Comparison of ENCODE assay signal across 23 cellular contexts in the genomic region with DNA sequence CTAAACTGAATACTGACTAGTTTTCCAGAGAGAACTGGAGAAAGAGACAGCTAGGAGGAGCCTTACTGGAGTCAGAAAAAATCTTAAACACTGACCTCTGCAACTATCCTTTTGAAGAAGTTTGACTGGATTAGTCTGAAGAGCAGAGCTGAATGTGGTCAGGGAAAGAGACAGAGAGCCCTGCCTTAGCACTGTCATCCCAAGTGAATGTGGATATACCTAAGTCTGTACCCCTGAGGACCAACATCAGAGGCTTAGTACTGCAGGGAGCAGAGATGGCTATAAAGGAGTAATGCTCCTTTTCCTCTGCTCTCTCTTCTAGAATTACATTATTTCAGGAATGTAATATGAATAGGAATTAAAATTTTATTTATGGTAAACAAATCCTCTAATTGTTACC.
"Had no signal": no experiment of that assay in that cellular context is flagged by ENCODE, and none has a peak within 500 bp of the region (broad histone marks: within the 10 kb centered on the region; RNA-seq: fewer than 3 reads in every experiment).

No MANE protein-coding gene starts in this region.

- H3K4me1 ChIP-seq: Peyer's patch, SJCRH30 had no signal

- ATAC-seq: HepG2, PC-3, Right ventricle myocardium inferior, SK-N-SH treated with all-trans-retinoic acid at 6 μM for 48 hours had no signal

- DNase-seq: IMR-90, Kasumi-1, MM.1S, NCI-H1092 treated with DMSO at 0.1 percent for 48 hours, NCI-H1436, NCI-H187, NCI-H2029, NCI-H2081 treated with DMSO at 0.1 percent for 48 hours, NCI-H2171, NCI-H226, NCI-H446 treated with DMSO at 0.1 percent for 48 hours, NCI-H510A treated with DMSO at 0.1 percent for 48 hours, NCI-H526, NCI-H82, PC-3, Peyer's patch, SHP77 treated with DMSO at 0.1 percent for 48 hours, SJCRH30, T-helper 1 cell had no signal

- H3K4me3 ChIP-seq: Peyer's patch, SJCRH30 had no signal

- H3K9ac ChIP-seq: KMS-11 had no signal

- H3K36me3 ChIP-seq: Peyer's patch, SJCRH30 had no signal

- FAIRE-seq: HepG2 had no signal

- H3K27ac ChIP-seq: KMS-11, Peyer's patch, SJCRH30 had no signal

- H3K9me3 ChIP-seq: Peyer's patch, SJCRH30 had no signal

- H3K27me3 ChIP-seq: Peyer's patch had no signal

- H3K4me2 ChIP-seq: KMS-11 had no signal
